In genomic region chr1:197911172-197911856, GRCh38 we compare ENCODE assay signal across 10 cellular contexts. TPM values are rescaled to one million over a fixed set of nuclear protein-coding genes. Genes with fewer than 3 reads are reported as not detected.
DNase-seq lines count a peak whose midpoint lies in the region; ATAC-seq and TF ChIP-seq lines count a peak whose summit lies in the region.
"Had no signal": no experiment of that assay in that cellular context is flagged by ENCODE, and none has a peak within 500 bp of the region (broad histone marks: within the 10 kb centered on the region; RNA-seq: fewer than 3 reads in every experiment).

No MANE protein-coding gene starts in this region.

- POLR2A ChIA-PET in activated CD4-positive, alpha-beta T cell treated with anti-CD3 and anti-CD28 coated beads for 36 hours (lab: Charles Lee) = no interaction called here

- peaks cover 22 to 42% of the 10 kb centered on the region in 2 donors for H3K4me1 ChIP-seq in gastrocnemius medialis

- in situ Hi-C loops in gastrocnemius medialis (cut with MboI; ENCODE audit: low sequenced_read_pairs in 4 of 4) = loop anchor here in 2 of 4 donors (25.0 kb wide), 2 partner anchors 251 to 724 kb away; partner anchors contain the start of gene NEK7 (in 1 of the 2)

- peaks cover 87% of the 10 kb centered on the region for H3K27me3 Mint-ChIP-seq in activated CD4-positive, alpha-beta T cell treated with anti-CD3 and anti-CD28 coated beads for 36 hours

- no peaks in the 10 kb centered on the region for H3K9me3 Mint-ChIP-seq in activated CD4-positive, alpha-beta T cell treated with anti-CD3 and anti-CD28 coated beads for 36 hours (ENCODE audit: low read depth)

- H3K9me3 ChIP-seq in gastrocnemius medialis = no peaks in the 10 kb centered on the region

- H3K4me3 ChIP-seq in coronary artery (peak overlapping the region; percentile 66), gastrocnemius medialis (peak overlapping the region in 3 of 4 donors; percentile 4 to 30 (median 25))

- H3K27ac Mint-ChIP-seq in activated CD4-positive, alpha-beta T cell treated with anti-CD3 and anti-CD28 coated beads for 36 hours = no peak overlapping the region

- H3K36me3 ChIP-seq in gastrocnemius medialis = no peaks in the 10 kb centered on the region

- no peaks in the 10 kb centered on the region for H3K36me3 Mint-ChIP-seq in activated CD4-positive, alpha-beta T cell treated with anti-CD3 and anti-CD28 coated beads for 36 hours (ENCODE audit: low read depth)

- peak overlapping the region; percentile 71 for H3K4me3 Mint-ChIP-seq in activated CD4-positive, alpha-beta T cell treated with anti-CD3 and anti-CD28 coated beads for 36 hours

- peak; percentile 20 for ATAC-seq in activated CD4-positive, alpha-beta T cell treated with anti-CD3 and anti-CD28 coated beads for 36 hours
- ATAC-seq in gastrocnemius medialis = no peak

- peaks cover 57% of the 10 kb centered on the region for H3K4me1 Mint-ChIP-seq in activated CD4-positive, alpha-beta T cell treated with anti-CD3 and anti-CD28 coated beads for 36 hours

- CTCF ChIA-PET in activated CD4-positive, alpha-beta T cell treated with anti-CD3 and anti-CD28 coated beads for 36 hours (lab: Charles Lee) = interaction anchor here (1.0 to 1.3 kb wide), 2 partner anchors 13 to 23 kb away, joined by 3 read pairs; no protein-coding TSS in a partner anchor

- no peak overlapping the region for H3K27ac ChIP-seq in coronary artery
- no peak overlapping the region for H3K27ac ChIP-seq in gastrocnemius medialis
- H3K27ac ChIP-seq in caudate nucleus (ENCODE audit: low read depth, low read length) = no peak overlapping the region

- peaks cover 93 to 100% (median 98%) of the 10 kb centered on the region in 3 donors for H3K27me3 ChIP-seq in gastrocnemius medialis

- DNase-seq in activated CD4-positive, alpha-beta T cell treated with anti-CD3 and anti-CD28 coated beads for 36 hours = peak; percentile 52
- DNase-seq in activated CD4-positive, alpha-beta T cell treated with anti-CD3 and anti-CD28 coated beads for 4 hours = no peak
- DNase-seq in NCI-H524 (lab: John Stamatoyannopoulos, UW) (peak; percentile 33 to 61), coronary artery (ENCODE audit: low spot score) (peak; percentile 62), gastrocnemius medialis (no peak), HT-29 (ENCODE audit: low spot score) (no peak), dedifferentiated amniotic fluid mesenchymal stem cell (ENCODE audit: extremely low spot score) (no peak), caudate nucleus (lab: John Stamatoyannopoulos, UW) (no peak)
- DNase-seq: NCI-H526 treated with DMSO at 0.1 percent for 48 hours had no signal

- no peak for TF ChIP-seq CTCF in coronary artery (IDR thresholded peaks at IDR 0.05)
- TF ChIP-seq CTCF in gastrocnemius medialis (IDR thresholded peaks at IDR 0.05 in 4 of 5, conservative IDR thresholded peaks at IDR 0.05 in 1 of 5) = no peak

- no peak for TF ChIP-seq POLR2A in gastrocnemius medialis (IDR thresholded peaks at IDR 0.05)

- intact Hi-C loops in activated CD4-positive, alpha-beta T cell treated with anti-CD3 and anti-CD28 coated beads for 36 hours (cut with DNase I, micrococcal nuclease) = loop anchor here in 1 of 2 experiments (10.0 kb wide), 1 partner anchor 773 kb away; no protein-coding TSS in a partner anchor
- intact Hi-C loops in gastrocnemius medialis (cut with DNase I; ENCODE audit: low total_unique reads) = no loop called here

RNA-seq across cellular contexts. Expression of gene LHX9, which starts 5.9 kb away (rescaled TPM):
- not detected for total RNA-seq in activated CD4-positive, alpha-beta T cell treated with anti-CD3 and anti-CD28 coated beads for 36 hours
- under 1 TPM in 1 of 4 donors, not detected in 3; 0.09 TPM for total RNA-seq in gastrocnemius medialis
- total RNA-seq in HT-29 (2014; rRNA removed; shearing (Covaris generic)) = not detected in 2 replicates
- total RNA-seq: lung microvascular endothelial cell had no signal

RNA-seq across cellular contexts. Expression of gene C1orf53, which starts 8.9 kb away (rescaled TPM):
- under 1 TPM in 1 of 2 experiments, not detected in 1; 0.66 TPM for total RNA-seq in activated CD4-positive, alpha-beta T cell treated with anti-CD3 and anti-CD28 coated beads for 36 hours
- total RNA-seq in gastrocnemius medialis = 1 to 10 TPM in 3 of 4 donors, not detected in 1; 2.1 to 4.8 (median 3.8) TPM
- total RNA-seq in HT-29 (2014; rRNA removed; shearing (Covaris generic)) = 4.1 and 12.8 TPM in 2 replicates

Comparison
In these comparisons a context has a peak if more than half of its experiments do, and no peak if none do; other contexts are left out.
1. DNase-seq: peak in activated CD4-positive, alpha-beta T cell treated with anti-CD3 and anti-CD28 coated beads for 36 hours (single experiment), NCI-H524 (2 of 2) and coronary artery (single experiment); none in activated CD4-positive, alpha-beta T cell treated with anti-CD3 and anti-CD28 coated beads for 4 hours (0 of 2), gastrocnemius medialis (0 of 2), HT-29 (single experiment), dedifferentiated amniotic fluid mesenchymal stem cell (single experiment) and caudate nucleus (0 of 61).